ENCODE assay signal across 9 cellular contexts in the genomic region with DNA sequence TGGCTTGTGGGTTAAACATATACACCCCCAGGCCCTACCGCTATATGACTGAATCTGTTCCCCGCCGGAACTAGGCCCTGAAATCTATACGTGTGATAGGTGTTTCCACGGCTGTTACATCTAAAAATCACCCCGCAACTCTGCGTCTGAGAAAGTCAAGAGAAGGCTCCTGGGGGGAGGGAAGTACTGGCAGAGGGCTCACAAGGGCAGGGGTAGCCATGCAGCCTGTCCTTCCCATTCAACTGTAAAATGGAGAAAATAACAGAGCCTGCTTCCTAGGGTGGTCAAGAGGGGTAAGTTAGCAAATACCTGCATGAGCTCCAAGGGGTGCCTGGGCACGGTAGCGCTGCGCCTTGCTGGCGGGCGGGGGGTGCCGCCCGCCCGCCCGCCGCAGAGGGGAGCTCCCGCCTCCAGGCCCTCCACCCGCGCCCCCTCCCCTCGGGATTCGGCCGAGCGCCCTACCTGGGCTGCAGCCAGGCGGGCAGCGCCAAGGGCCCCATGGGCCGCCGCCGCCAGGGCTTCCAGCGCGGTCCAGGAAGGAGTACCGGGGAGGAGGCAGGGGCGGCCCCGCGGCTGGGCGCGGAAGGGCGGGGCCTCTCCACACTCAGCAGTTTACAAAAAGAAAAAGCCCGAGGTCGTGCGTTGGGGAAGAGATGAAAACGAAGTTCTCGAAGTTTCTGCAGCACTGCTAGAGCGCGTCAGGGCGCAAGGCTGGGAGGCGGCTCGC. TPM values are rescaled to one million over a fixed set of nuclear protein-coding genes. Genes with fewer than 3 reads are reported as not detected.
DNase-seq lines count a peak whose midpoint lies in the region; ATAC-seq, FAIRE-seq and TF ChIP-seq lines count a peak whose summit lies in the region.
"Had no signal": no experiment of that assay in that cellular context is flagged by ENCODE, and none has a peak within 500 bp of the region (broad histone marks: within the 10 kb centered on the region; RNA-seq: fewer than 3 reads in every experiment).

A gene with protein sequence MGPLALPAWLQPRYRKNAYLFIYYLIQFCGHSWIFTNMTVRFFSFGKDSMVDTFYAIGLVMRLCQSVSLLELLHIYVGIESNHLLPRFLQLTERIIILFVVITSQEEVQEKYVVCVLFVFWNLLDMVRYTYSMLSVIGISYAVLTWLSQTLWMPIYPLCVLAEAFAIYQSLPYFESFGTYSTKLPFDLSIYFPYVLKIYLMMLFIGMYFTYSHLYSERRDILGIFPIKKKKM (minus strand): TSS at position 550 of the 727 bp plus-strand sequence. CDS start 50 bp downstream, at position 500.

- TF ChIP-seq CTCF in BJ (IDR thresholded peaks at IDR 0.05; ENCODE audit: insufficient read depth, low read depth, low read length) = no peak
- TF ChIP-seq CTCF in cardiac fibroblast (IDR thresholded peaks at IDR 0.05; ENCODE audit: low read depth, low read length) = no peak
- no peak for TF ChIP-seq CTCF in kidney (IDR thresholded peaks at IDR 0.05; ENCODE audit: borderline replicate concordance, extremely low read depth, insufficient read depth)

- H3K9ac ChIP-seq in kidney (ENCODE audit: low read length in 2 of 2) = no peak within 1 kb of the TSS
- H3K9ac ChIP-seq: KMS-11 had no signal

- POLR2A ChIA-PET in BJ (lab: Charles Lee) = no interaction called here

- intact Hi-C loops in kidney (cut with DNase I) = no loop called here

- H3K4me1 ChIP-seq in kidney (ENCODE audit: control insufficient read depth in 1 of 2, insufficient read depth in 1 of 2, low read depth in 1 of 2, low read length in 2 of 2) = peaks cover 0 to 2% of the 10 kb centered on the region in 2 donors

- peak; percentile 78 for ATAC-seq in GM19043 (IDR thresholded peaks at IDR 0.05; ENCODE audit: low read depth, unreplicated experiment)
- ATAC-seq in HG03280 (IDR thresholded peaks at IDR 0.05; ENCODE audit: unreplicated experiment) = peak; percentile 83

- no peak for FAIRE-seq in kidney (lab: Jason Lieb, UNC)

- CTCF ChIA-PET in BJ (lab: Yijun Ruan, JAX) = interaction anchor here (1.1 kb wide), 1 partner anchor 26 kb away, joined by 3 read pairs; no protein-coding TSS in a partner anchor

- H3K36me3 ChIP-seq in BJ (ENCODE audit: control insufficient read depth, insufficient read depth, low read length) = no peaks in the 10 kb centered on the region
- no peaks in the 10 kb centered on the region for H3K36me3 ChIP-seq in kidney (ENCODE audit: control insufficient read depth in 1 of 2, insufficient read depth in 2 of 2, low read length in 2 of 2)

- H3K4me3 ChIP-seq in BJ (ENCODE audit: low read depth, low read length) = peak within 1 kb of the TSS; percentile 61
- H3K4me3 ChIP-seq in cardiac fibroblast (replicated peaks in 1 of 2; ENCODE audit: low read depth in 2 of 2, low read length in 2 of 2) = peak within 1 kb of the TSS; percentile 47 to 52
- H3K4me3 ChIP-seq in kidney (ENCODE audit: low read length in 2 of 2) = peak within 1 kb of the TSS; percentile 53 to 65

- H3K27me3 ChIP-seq in BJ (ENCODE audit: control insufficient read depth, insufficient read depth, low read length) = no peaks in the 10 kb centered on the region

- H3K27ac ChIP-seq in kidney (ENCODE audit: low read depth in 2 of 2, low read length in 2 of 2) = peak within 1 kb of the TSS in 1 of 2 donors; percentile 65
- H3K27ac ChIP-seq: KMS-11 had no signal

- DNase-seq in BJ (ENCODE audit: low read depth) = no peak
- DNase-seq in UCSD-AML1 (lab: John Stamatoyannopoulos, UW; ENCODE audit: unreplicated experiment) = peak; percentile 80
- DNase-seq in cardiac fibroblast (ENCODE audit: low read depth in 2 of 2) = peak; percentile 42 to 51
- DNase-seq in kidney = peak; percentile 84
- DNase-seq in stimulated activated CD4-positive, alpha-beta T cell treated with anti-CD3 and anti-CD28 coated beads, Interleukin-1b, Interleukin-23, amount 100 ng/mL, for 48 hours = peak; percentile 62
- no peak for DNase-seq in NCI-H187 treated with DMSO at 0.1 percent for 48 hours (lab: John Stamatoyannopoulos, UW)

- H3K9me3 ChIP-seq in kidney (ENCODE audit: control insufficient read depth in 1 of 2, low read length in 2 of 2) = no peaks in the 10 kb centered on the region

RNA-seq across cellular contexts. Expression of the gene that starts here (rescaled TPM):
- polyA plus RNA-seq in BJ (2011; rRNA removed) = 4.3 and 8.6 TPM in 2 replicates
- polyA minus RNA-seq in BJ (2011; rRNA and poly(A)+ RNA removed) = 3.0 and 3.1 TPM in 2 replicates
- total RNA-seq in kidney = 2.9 TPM
- polyA plus RNA-seq in kidney (ENCODE audit: insufficient read depth, low read depth, low replicate concordance) = 1.3 TPM

Comparison
In these comparisons a context has a peak if more than half of its experiments do, and no peak if none do; other contexts are left out.
1. DNase-seq: peak in UCSD-AML1 (single experiment), cardiac fibroblast (2 of 2), kidney (single experiment) and stimulated activated CD4-positive, alpha-beta T cell treated with anti-CD3 and anti-CD28 coated beads, Interleukin-1b, Interleukin-23, amount 100 ng/mL, for 48 hours (single experiment); none in BJ (single experiment) and NCI-H187 treated with DMSO at 0.1 percent for 48 hours (single experiment).
2. Peak in every context shown above with its lines, with median percentiles within 50 percentile points of each other: H3K4me3 ChIP-seq.